10 cellular contexts compared by ENCODE assay signal in the genomic region with DNA sequence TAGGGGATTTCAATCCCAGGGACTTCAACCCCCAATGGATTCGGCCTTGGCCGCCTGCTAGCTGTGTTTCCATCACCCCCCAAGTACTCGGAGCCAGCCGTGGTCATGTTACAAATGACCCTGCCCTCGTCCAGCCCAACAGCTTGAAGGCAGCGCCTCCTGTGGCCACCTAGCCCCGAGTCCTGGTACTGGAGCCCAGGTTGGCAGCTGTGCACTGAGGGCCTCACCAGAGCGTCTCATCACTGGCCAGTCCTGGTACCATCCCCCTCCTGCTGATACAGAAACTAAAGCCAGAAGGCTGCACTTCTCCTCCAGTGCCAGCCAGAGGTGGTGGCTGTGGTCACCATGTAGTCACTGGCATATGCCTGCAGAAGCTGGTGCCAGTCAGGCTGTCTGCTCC. TPM values are rescaled to one million over a fixed set of nuclear protein-coding genes. Genes with fewer than 3 reads are reported as not detected.
A peak's percentile ranks its signal among the peaks of the same experiment; 100 is the strongest.
DNase-seq lines count a peak whose midpoint lies in the region; ATAC-seq, FAIRE-seq and TF ChIP-seq lines count a peak whose summit lies in the region.
"Had no signal": no experiment of that assay in that cellular context is flagged by ENCODE, and none has a peak within 500 bp of the region (broad histone marks: within the 10 kb centered on the region; RNA-seq: fewer than 3 reads in every experiment).

No MANE protein-coding gene starts in this region.

- H4K20me1 ChIP-seq in hepatocyte (ENCODE audit: insufficient read depth, poor library complexity, severe bottlenecking), result no peaks in the 10 kb centered on the region

- no peak for FAIRE-seq in A549 (lab: Jason Lieb, UNC)

- H3K4me2 ChIP-seq in A549 (no peak overlapping the region), hepatocyte (no peak overlapping the region)

- no peaks in the 10 kb centered on the region for H3K9me2 ChIP-seq in hepatocyte (replicated peaks; ENCODE audit: insufficient read depth)

- TF ChIP-seq CTCF in A549 (IDR thresholded peaks at IDR 0.05) (no peak), GM13976 (IDR thresholded peaks at IDR 0.05; ENCODE audit: borderline replicate concordance, control extremely low read depth, extremely low read depth, insufficient read depth, missing control alignments) (peak; percentile 10), hepatocyte (IDR thresholded peaks at IDR 0.05; ENCODE audit: poor library complexity) (no peak)

- no peak for TF ChIP-seq EP300 in A549 (IDR thresholded peaks at IDR 0.05)

- H3K4me3 ChIP-seq in A549 (no peak overlapping the region), SJCRH30 (no peak overlapping the region), hepatocyte (no peak overlapping the region)
- H3K4me3 ChIP-seq: upper lobe of left lung had no signal

- DNase-seq in A549 (ENCODE audit: low read depth in 1 of 2, low spot score in 1 of 2) (peak; percentile 35 to 55), GM13976 (ENCODE audit: low spot score) (no peak), SJCRH30 (peak; percentile 33 to 52), hepatocyte (ENCODE audit: low spot score) (peak; percentile 48)
- no peak for DNase-seq in stimulated activated CD4-positive, alpha-beta T cell treated with anti-CD3 and anti-CD28 coated beads, Interleukin-1b, Interleukin-23, amount 100 ng/mL, for 48 hours
- DNase-seq in activated CD4-positive, CD25-positive, alpha-beta regulatory T cell treated with anti-CD3 and anti-CD28 coated beads, Interleukin-2, amount 50 U/mL, for 72 hours, result no peak
- DNase-seq: DMS153 had no signal

- H3K27me3 ChIP-seq in SJCRH30, result peaks cover 4% of the 10 kb centered on the region; the same call in 1 of the 2 replicates
- H3K27me3 ChIP-seq in hepatocyte, result no peaks in the 10 kb centered on the region
- H3K27me3 ChIP-seq: upper lobe of left lung had no signal

- POLR2A ChIA-PET in A549 (lab: Yijun Ruan, JAX), result no interaction called here

- H3K36me3 ChIP-seq in SJCRH30 (no peaks in the 10 kb centered on the region), hepatocyte (replicated peaks; ENCODE audit: insufficient read depth, low read depth) (no peaks in the 10 kb centered on the region)
- H3K36me3 ChIP-seq: upper lobe of left lung had no signal

- H3K4me1 ChIP-seq in A549, result peaks cover 27% of the 10 kb centered on the region
- H3K4me1 ChIP-seq in SJCRH30, result no peaks in the 10 kb centered on the region
- H3K4me1 ChIP-seq in hepatocyte (ENCODE audit: insufficient read depth), result no peaks in the 10 kb centered on the region
- H3K4me1 ChIP-seq: upper lobe of left lung had no signal

- in situ Hi-C loops in GM13976 (cut with MboI; ENCODE audit: low sequenced_read_pairs, unreplicated experiment), result no loop called here

- no peak for TF ChIP-seq POLR2A in A549 (IDR thresholded peaks at IDR 0.05; ENCODE audit: low read length)

- H3K27ac ChIP-seq in A549 (peak overlapping the region in 1 of 2 experiments; percentile 68; a peak in 1 of 6 replicates), SJCRH30 (no peak overlapping the region), hepatocyte (no peak overlapping the region)
- H3K27ac ChIP-seq: upper lobe of left lung had no signal

- peak in 1 of 2 experiments; percentile 45; a peak in 2 of 5 replicates for TF ChIP-seq RAD21 in A549 (conservative IDR thresholded peaks at IDR 0.05 in 1 of 2, IDR thresholded peaks at IDR 0.05 in 1 of 2)

- no peak overlapping the region for H2AFZ ChIP-seq in hepatocyte

- H3K9me3 ChIP-seq in A549 (no peaks in the 10 kb centered on the region), SJCRH30 (replicated peaks) (no peaks in the 10 kb centered on the region), hepatocyte (ENCODE audit: low read depth) (no peaks in the 10 kb centered on the region)
- H3K9me3 ChIP-seq: upper lobe of left lung had no signal

- H3K79me2 ChIP-seq in hepatocyte, result no peaks in the 10 kb centered on the region

- 78% methylated on average over 4 of the region's 8 CpGs for WGBS in A549 (ENCODE audit: missing lambda C conversion rate)
- WGBS in hepatocyte (ENCODE audit: low lambda C conversion rate, missing lambda C conversion rate), result 39% methylated on average over 8 of the region's 8 CpGs

- CTCF ChIA-PET in A549 (lab: Yijun Ruan, JAX), result interaction anchor here (1.1 to 1.5 kb wide), 3 partner anchors 9 to 34 kb away, joined by 3 read pairs; no protein-coding TSS in a partner anchor

- ATAC-seq in A549 (peak; percentile 45 to 67; a peak in 4 of 6 replicates), GM21619 (IDR thresholded peaks at IDR 0.05; ENCODE audit: unreplicated experiment) (no peak), GM21423 (IDR thresholded peaks at IDR 0.05; ENCODE audit: unreplicated experiment) (no peak)

TF ChIP-seq in A549, 52 proteins besides CTCF, POLR2A, EP300 and RAD21:
- TF ChIP-seq RFX5 (IDR thresholded peaks at IDR 0.05) (no peak), SREBF2 (IDR thresholded peaks at IDR 0.05) (no peak), RNF2 (IDR thresholded peaks at IDR 0.05; ENCODE audit: borderline replicate concordance, low read depth) (no peak), HMGXB4 (CRISPR knock-in tag; IDR thresholded peaks at IDR 0.05; ENCODE audit: borderline replicate concordance) (no peak)
- TF ChIP-seq, protein P1, sequence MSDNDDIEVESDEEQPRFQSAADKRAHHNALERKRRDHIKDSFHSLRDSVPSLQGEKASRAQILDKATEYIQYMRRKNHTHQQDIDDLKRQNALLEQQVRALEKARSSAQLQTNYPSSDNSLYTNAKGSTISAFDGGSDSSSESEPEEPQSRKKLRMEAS (IDR thresholded peaks at IDR 0.05), result no peak
TF ChIP-seq in A549: peak in this region for 0.

RNA-seq across cellular contexts. Expression of gene FADD, which starts 44.9 kb away (rescaled TPM):
- polyA plus RNA-seq in A549 (2011; rRNA removed) (30.2 and 34.7 TPM in 2 replicates), A549 (2017; fragmentation: RNase III; extraction: RNeasy Plus Mini Kit Qiagen cat#74134 plus additional on column Dnase treatment) (54.4 to 64.9 TPM (median 59.1 TPM) in 3 replicates), hepatocyte (36.1 and 38.2 TPM in 2 replicates)
- polyA plus RNA-seq in A549 (2012; cell fraction: cytosol; rRNA removed), result 28.2 and 38.1 TPM in 2 replicates
- 29.5 and 29.7 TPM in 2 replicates for polyA plus RNA-seq in A549 (2012; cell fraction: nucleus; rRNA removed)
- 35.3 and 37.0 TPM in 2 replicates for polyA minus RNA-seq in A549 (2011; rRNA and poly(A)+ RNA removed)
- 17.7 and 17.9 TPM in 2 replicates for total RNA-seq in SJCRH30 (2014; rRNA removed; shearing (Covaris generic))
- 29.1 and 29.6 TPM in 2 replicates for total RNA-seq in hepatocyte

Comparison
In these comparisons a context has a peak if more than half of its experiments do, and no peak if none do; other contexts are left out.
1. ATAC-seq: peak in A549 (2 of 2); none in GM21619 (single experiment) and GM21423 (single experiment).
2. DNase-seq: peak in A549 (2 of 2), SJCRH30 (2 of 2) and hepatocyte (single experiment); none in GM13976 (single experiment), stimulated activated CD4-positive, alpha-beta T cell treated with anti-CD3 and anti-CD28 coated beads, Interleukin-1b, Interleukin-23, amount 100 ng/mL, for 48 hours (single experiment) and activated CD4-positive, CD25-positive, alpha-beta regulatory T cell treated with anti-CD3 and anti-CD28 coated beads, Interleukin-2, amount 50 U/mL, for 72 hours (single experiment).